8 cellular contexts compared by ENCODE assay signal in genomic region chr7:105224884-105225651, GRCh38.
DNase-seq lines count a peak whose midpoint lies in the region; ATAC-seq, FAIRE-seq and TF ChIP-seq lines count a peak whose summit lies in the region.

No MANE protein-coding gene starts in this region.

- TF ChIP-seq CTCF in OCI-LY3 (IDR thresholded peaks at IDR 0.05; ENCODE audit: low read depth, low read length), result no peak
- TF ChIP-seq CTCF in endothelial cell of umbilical vein (IDR thresholded peaks at IDR 0.05; ENCODE audit: extremely low read depth in 1 of 2, insufficient read depth in 1 of 2, low read depth in 1 of 2, low read length in 2 of 2), result no peak

- H2AFZ ChIP-seq in OCI-LY3 (ENCODE audit: low read depth, low read length) (no peak overlapping the region), endothelial cell of umbilical vein (ENCODE audit: low read depth, low read length) (no peak overlapping the region)

- intact Hi-C loops in endothelial cell of umbilical vein (cut with micrococcal nuclease), result no loop called here

- peak; percentile 84 for FAIRE-seq in endothelial cell of umbilical vein (lab: Jason Lieb, UNC)

- POLR2A ChIA-PET in endothelial cell of umbilical vein (lab: Charles Lee), result no interaction called here

- dilution Hi-C loops in endothelial cell of umbilical vein (cut with MboI; ENCODE audit: extremely low pct_ligation_motif_present, low sequenced_read_pairs), result no loop called here

- TF ChIP-seq POLR2A in endothelial cell of umbilical vein (IDR thresholded peaks at IDR 0.05; ENCODE audit: low read depth, low read length), result no peak

- peak; percentile 93 for ATAC-seq in GM18508 (IDR thresholded peaks at IDR 0.05; ENCODE audit: insufficient read depth, unreplicated experiment)
- peak; percentile 94 for ATAC-seq in HG02981 (IDR thresholded peaks at IDR 0.05; ENCODE audit: unreplicated experiment)

- H3K27ac ChIP-seq in OCI-LY3 (ENCODE audit: low read length) (peak overlapping the region; percentile 45; the same call in 1 of the 2 replicates), endothelial cell of umbilical vein (ENCODE audit: insufficient read depth, low read depth, low read length) (peak overlapping the region; percentile 26)

- H3K9me1 ChIP-seq in endothelial cell of umbilical vein (replicated peaks; ENCODE audit: control insufficient read depth, extremely low read depth, insufficient read depth, low read length), result no peaks in the 10 kb centered on the region

- no peaks in the 10 kb centered on the region for H3K27me3 ChIP-seq in OCI-LY3 (ENCODE audit: low read depth, low read length)
- H3K27me3 ChIP-seq in endothelial cell of umbilical vein (ENCODE audit: control insufficient read depth in 2 of 2, insufficient read depth in 2 of 2, low read length in 2 of 2), result no peaks in the 10 kb centered on the region
- H3K27me3 ChIP-seq in skeletal muscle satellite cell (ENCODE audit: control insufficient read depth, insufficient read depth, low read length), result no peaks in the 10 kb centered on the region
- no peaks in the 10 kb centered on the region for H3K27me3 ChIP-seq in H7 (ENCODE audit: control insufficient read depth, insufficient read depth, low read length)

- peak overlapping the region; percentile 74 for H3K4me2 ChIP-seq in OCI-LY3 (ENCODE audit: low read length)
- H3K4me2 ChIP-seq in endothelial cell of umbilical vein (ENCODE audit: insufficient read depth, low read length), result peak overlapping the region; percentile 41
- peak overlapping the region; percentile 69 for H3K4me2 ChIP-seq in skeletal muscle satellite cell (ENCODE audit: low read length)

- BruUV-seq in endothelial cell of umbilical vein (replicated peaks; lab: Mats Ljungman, UMichigan), result no TSS peak

- DNase-seq in AG20443 (ENCODE audit: low spot score) (peak; percentile 84), endothelial cell of umbilical vein (ENCODE audit: low read depth, low spot score) (peak; percentile 85), H7 (no peak)
- DNase-seq in stimulated activated CD4-positive, alpha-beta T cell treated with anti-CD3 and anti-CD28 coated beads, Interleukin-2, amount 100 ng/mL, for 48 hours, result no peak

- H3K4me3 ChIP-seq in OCI-LY3 (ENCODE audit: low read length), result peak overlapping the region; percentile 40
- no peak overlapping the region for H3K4me3 ChIP-seq in endothelial cell of umbilical vein (replicated peaks in 1 of 3; ENCODE audit: insufficient read depth in 1 of 3, low read depth in 1 of 3, low read length in 3 of 3)
- peak overlapping the region; percentile 28 for H3K4me3 ChIP-seq in skeletal muscle satellite cell (ENCODE audit: low read length)
- H3K4me3 ChIP-seq in H7 (ENCODE audit: insufficient read depth, low read depth, low read length), result no peak overlapping the region

- H3K9ac ChIP-seq in OCI-LY3 (ENCODE audit: low read length) (peak overlapping the region; percentile 26; the same call in 1 of the 2 replicates), endothelial cell of umbilical vein (replicated peaks; ENCODE audit: extremely low read depth, insufficient read depth, low read length) (no peak overlapping the region), skeletal muscle satellite cell (ENCODE audit: low read depth, low read length) (peak overlapping the region; percentile 12)

- H3K79me2 ChIP-seq in OCI-LY3 (ENCODE audit: low read length) (peaks cover 29% of the 10 kb centered on the region), endothelial cell of umbilical vein (ENCODE audit: control insufficient read depth, insufficient read depth, low read length) (peaks cover 39% of the 10 kb centered on the region)

- CTCF ChIA-PET in endothelial cell of umbilical vein (lab: Charles Lee), result interaction anchor here (0.8 to 1.6 kb wide), 6 partner anchors 11 to 56 kb away, joined by 3 to 6 read pairs (median 4); no protein-coding TSS in a partner anchor

- H3K4me1 ChIP-seq in OCI-LY3 (ENCODE audit: low read length) (peaks cover 13% of the 10 kb centered on the region), endothelial cell of umbilical vein (ENCODE audit: control insufficient read depth, extremely low read depth, insufficient read depth, low read length) (peaks cover 13% of the 10 kb centered on the region), skeletal muscle satellite cell (ENCODE audit: control insufficient read depth, insufficient read depth, low read length) (peaks cover 24% of the 10 kb centered on the region)

- no peaks in the 10 kb centered on the region for H3K9me3 ChIP-seq in OCI-LY3 (ENCODE audit: insufficient read depth, low read length)
- no peaks in the 10 kb centered on the region for H3K9me3 ChIP-seq in endothelial cell of umbilical vein (replicated peaks; ENCODE audit: control insufficient read depth, insufficient read depth, low read length)
- H3K9me3 ChIP-seq in skeletal muscle satellite cell (replicated peaks; ENCODE audit: low read length), result no peaks in the 10 kb centered on the region

- peaks cover 7% of the 10 kb centered on the region for H4K20me1 ChIP-seq in OCI-LY3 (ENCODE audit: insufficient read depth, low read length)
- H4K20me1 ChIP-seq in endothelial cell of umbilical vein (replicated peaks; ENCODE audit: control insufficient read depth, extremely low read depth, insufficient read depth, low read length), result no peaks in the 10 kb centered on the region

- H3K36me3 ChIP-seq in OCI-LY3 (replicated peaks; ENCODE audit: low read depth, low read length), result no peaks in the 10 kb centered on the region
- H3K36me3 ChIP-seq in endothelial cell of umbilical vein (ENCODE audit: control insufficient read depth in 2 of 2, extremely low read depth in 1 of 2, insufficient read depth in 2 of 2, low read length in 2 of 2), result no peaks in the 10 kb centered on the region
- no peaks in the 10 kb centered on the region for H3K36me3 ChIP-seq in skeletal muscle satellite cell (ENCODE audit: insufficient read depth, low read length)
- no peaks in the 10 kb centered on the region for H3K36me3 ChIP-seq in H7 (replicated peaks; ENCODE audit: control insufficient read depth, insufficient read depth, low read length)

TF ChIP-seq in endothelial cell of umbilical vein, 7 proteins besides CTCF, POLR2A, EP300 and RAD21:
- no peak for TF ChIP-seq EZH2 (IDR thresholded peaks at IDR 0.05; ENCODE audit: borderline replicate concordance, low read depth, low read length, severe bottlenecking)
- peak; percentile 96 for TF ChIP-seq FOS (IDR thresholded peaks at IDR 0.05; ENCODE audit: borderline replicate concordance, insufficient read depth, low read length)
- peak; percentile 93 for TF ChIP-seq JUN (IDR thresholded peaks at IDR 0.05; ENCODE audit: borderline replicate concordance, insufficient read depth, insufficient read length, low read depth)

Comparison
In these comparisons a context has a peak if more than half of its experiments do, and no peak if none do; other contexts are left out.
1. DNase-seq: peak in AG20443 (single experiment) and endothelial cell of umbilical vein (single experiment); none in stimulated activated CD4-positive, alpha-beta T cell treated with anti-CD3 and anti-CD28 coated beads, Interleukin-2, amount 100 ng/mL, for 48 hours (0 of 2) and H7 (single experiment).
2. H3K4me3 ChIP-seq: peak in OCI-LY3 (single experiment) and skeletal muscle satellite cell (single experiment); none in endothelial cell of umbilical vein (0 of 3) and H7 (single experiment).
3. Peak in every context shown above with its lines, with median percentiles within 50 percentile points of each other: H3K4me2 ChIP-seq.